Comparison of ENCODE assay signal across 15 cellular contexts in genomic region chr13:33180009-33180804, GRCh38.
DNase-seq lines count a peak whose midpoint lies in the region; FAIRE-seq and TF ChIP-seq lines count a peak whose summit lies in the region.
"Had no signal": no experiment of that assay in that cellular context is flagged by ENCODE, and none has a peak within 500 bp of the region (broad histone marks: within the 10 kb centered on the region; RNA-seq: fewer than 3 reads in every experiment).

No MANE protein-coding gene starts in this region.

- POLR2A ChIA-PET in HEK293 (lab: Yijun Ruan, JAX), result no interaction called here

- DNase-seq in NCI-H524 treated with DMSO at 0.1 percent for 48 hours (lab: John Stamatoyannopoulos, UW), result peak; percentile 64
- DNase-seq in glutamatergic neuron, result no peak
- DNase-seq in GM19239 (ENCODE audit: insufficient read length, low spot score), result no peak
- no peak for DNase-seq in SHP77 treated with DMSO at 0.1 percent for 48 hours (lab: John Stamatoyannopoulos, UW)
- no peak for DNase-seq in iPS-NIHi7 (ENCODE audit: extremely low spot score)
- DNase-seq: HCEC 1CT, islet precursor cell, testis had no signal

- H3K27ac ChIP-seq in HEK293 (ENCODE audit: extremely low read depth, low read depth, low read length), result no peak overlapping the region
- no peak overlapping the region for H3K27ac ChIP-seq in neural cell (ENCODE audit: low read length)
- H3K27ac ChIP-seq: BLaER1 treated with 17β-estradiol and CSF1 and Interleukin-3, amounts not matched to agents 10 nM and 100 nM; parathyroid adenoma; testis had no signal

- FAIRE-seq in GM19239 (lab: Jason Lieb, UNC), result no peak

- no peaks in the 10 kb centered on the region for H3K9me3 Mint-ChIP-seq in glutamatergic neuron (ENCODE audit: unreplicated experiment)
- H3K9me3 Mint-ChIP-seq: activated T-helper 17 cell treated with anti-CD3 and anti-CD28 coated beads, Interleukin-2, amount 50 U/mL, for 72 hours; T-helper 1 cell treated with Interleukin-12 subunit alpha and Interleukin-12 subunit beta and Interleukin-4 antibody, amounts not matched to agents 30 μg/mL and 1 μg/mL, for 36 hours had no signal

- H3K4me3 ChIP-seq in HEK293 (ENCODE audit: low read depth, low read length) (no peak overlapping the region), neural cell (ENCODE audit: low read length) (no peak overlapping the region)
- H3K4me3 ChIP-seq: BLaER1 treated with 17β-estradiol and CSF1 and Interleukin-3, amounts not matched to agents 10 nM and 100 nM; skin epidermis; testis had no signal

- no peaks in the 10 kb centered on the region for H3K27me3 ChIP-seq in neural cell (ENCODE audit: insufficient read depth, low read depth, low read length)
- H3K27me3 ChIP-seq: BLaER1 treated with 17β-estradiol and CSF1 and Interleukin-3, amounts not matched to agents 10 nM and 100 nM; testis had no signal

- TF ChIP-seq RAD21 in neural cell (conservative IDR thresholded peaks at IDR 0.05), result no peak

- H3K4me1 ChIP-seq in HEK293 (ENCODE audit: control insufficient read depth, insufficient read depth, low read length), result no peaks in the 10 kb centered on the region

- H3K27me3 Mint-ChIP-seq in glutamatergic neuron (ENCODE audit: unreplicated experiment), result peaks cover 2% of the 10 kb centered on the region

- H4K20me1 ChIP-seq in neural cell (ENCODE audit: insufficient read depth), result no peaks in the 10 kb centered on the region
- H4K20me1 ChIP-seq: BLaER1 treated with 17β-estradiol and CSF1 and Interleukin-3, amounts not matched to agents 10 nM and 100 nM had no signal

- no peaks in the 10 kb centered on the region for H3K36me3 ChIP-seq in HEK293 (ENCODE audit: control insufficient read depth in 2 of 2, insufficient read depth in 1 of 2, low read length in 2 of 2)
- no peaks in the 10 kb centered on the region for H3K36me3 ChIP-seq in neural cell (ENCODE audit: insufficient read depth, low read length)
- H3K36me3 ChIP-seq: BLaER1 treated with 17β-estradiol and CSF1 and Interleukin-3, amounts not matched to agents 10 nM and 100 nM had no signal

- H3K9me3 ChIP-seq in HEK293 (ENCODE audit: control insufficient read depth, insufficient read depth, low read depth, low read length) (no peaks in the 10 kb centered on the region), neural cell (ENCODE audit: low read length) (no peaks in the 10 kb centered on the region)
- H3K9me3 ChIP-seq: testis had no signal

- no peak overlapping the region for H2AFZ ChIP-seq in neural cell (ENCODE audit: low read depth, low read length)
- H2AFZ ChIP-seq: parathyroid adenoma had no signal

- H3F3A ChIP-seq in neural cell (ENCODE audit: insufficient read depth, low read length, poor library complexity, severe bottlenecking), result no peaks in the 10 kb centered on the region

- H3K79me2 ChIP-seq in neural cell (replicated peaks; ENCODE audit: insufficient read depth, low read length), result no peaks in the 10 kb centered on the region
- H3K79me2 ChIP-seq: parathyroid adenoma had no signal

- peaks cover 45% of the 10 kb centered on the region for H3K4me1 Mint-ChIP-seq in glutamatergic neuron (ENCODE audit: low read depth, unreplicated experiment)
- H3K4me1 Mint-ChIP-seq: activated T-helper 17 cell treated with anti-CD3 and anti-CD28 coated beads, Interleukin-2, amount 50 U/mL, for 72 hours had no signal

- no peak overlapping the region for H3K9ac ChIP-seq in neural cell (ENCODE audit: low read length)
- H3K9ac ChIP-seq: BLaER1 treated with 17β-estradiol and CSF1 and Interleukin-3, amounts not matched to agents 10 nM and 100 nM; parathyroid adenoma had no signal

- H3K36me3 Mint-ChIP-seq in glutamatergic neuron (ENCODE audit: unreplicated experiment), result no peaks in the 10 kb centered on the region

- no peak overlapping the region for H3K4me2 ChIP-seq in neural cell (ENCODE audit: low read length)
- H3K4me2 ChIP-seq: BLaER1 treated with 17β-estradiol and CSF1 and Interleukin-3, amounts not matched to agents 10 nM and 100 nM had no signal

- no peaks in the 10 kb centered on the region for H3K9me2 ChIP-seq in neural cell (ENCODE audit: insufficient read depth, low read length)

- peak; percentile 86 for TF ChIP-seq EP300 in neural cell (conservative IDR thresholded peaks at IDR 0.05; ENCODE audit: poor library complexity, severe bottlenecking)

- no peak for TF ChIP-seq CTCF in HEK293 (tag by site-specific recombination; IDR thresholded peaks at IDR 0.05)
- no peak for TF ChIP-seq CTCF in glutamatergic neuron (IDR thresholded peaks at IDR 0.05; ENCODE audit: partially characterized antibody, unreplicated experiment)
- TF ChIP-seq CTCF in neural cell (IDR thresholded peaks at IDR 0.05; ENCODE audit: poor library complexity, severe bottlenecking), result no peak

- CTCF ChIA-PET in HEK293 (lab: Yijun Ruan, JAX), result no interaction called here

- H3K27ac Mint-ChIP-seq in glutamatergic neuron (ENCODE audit: unreplicated experiment), result peak overlapping the region; percentile 46
- H3K27ac Mint-ChIP-seq: activated T-helper 17 cell treated with anti-CD3 and anti-CD28 coated beads, Interleukin-2, amount 50 U/mL, for 72 hours; T-helper 1 cell treated with Interleukin-12 subunit alpha and Interleukin-12 subunit beta and Interleukin-4 antibody, amounts not matched to agents 30 μg/mL and 1 μg/mL, for 36 hours had no signal

- H3K4me3 Mint-ChIP-seq in glutamatergic neuron (ENCODE audit: unreplicated experiment), result peak overlapping the region; percentile 28
- H3K4me3 Mint-ChIP-seq: activated T-helper 17 cell treated with anti-CD3 and anti-CD28 coated beads, Interleukin-2, amount 50 U/mL, for 72 hours; T-helper 1 cell treated with Interleukin-12 subunit alpha and Interleukin-12 subunit beta and Interleukin-4 antibody, amounts not matched to agents 30 μg/mL and 1 μg/mL, for 36 hours had no signal

TF ChIP-seq in HEK293, 187 proteins besides CTCF, POLR2A, EP300 and RAD21 (continues in another document):
- TF ChIP-seq ZNF148 (tag by site-specific recombination; IDR thresholded peaks at IDR 0.05; ENCODE audit: borderline replicate concordance), result no peak

TF ChIP-seq in neural cell, 6 proteins besides CTCF, POLR2A, EP300 and RAD21:
- TF ChIP-seq SMC3 (conservative IDR thresholded peaks at IDR 0.05; ENCODE audit: poor library complexity) (no peak), POLR2AphosphoS5 (IDR thresholded peaks at IDR 0.05) (peak; percentile 60)
